In genomic region chr16:50273382-50273690, GRCh38 we compare ENCODE assay signal across 12 cellular contexts. TPM values are rescaled to one million over a fixed set of nuclear protein-coding genes. Genes with fewer than 3 reads are reported as not detected.
DNase-seq lines count a peak whose midpoint lies in the region; ATAC-seq and TF ChIP-seq lines count a peak whose summit lies in the region.
"Had no signal": no experiment of that assay in that cellular context is flagged by ENCODE, and none has a peak within 500 bp of the region (broad histone marks: within the 10 kb centered on the region; RNA-seq: fewer than 3 reads in every experiment).

No MANE protein-coding gene starts in this region.

- H3K27ac ChIP-seq in left lung (peak overlapping the region in 1 of 2 donors; percentile 89), esophagus squamous epithelium (peak overlapping the region in 1 of 4 donors; percentile 79)

- H3K9me3 ChIP-seq in left lung (no peaks in the 10 kb centered on the region), esophagus squamous epithelium (no peaks in the 10 kb centered on the region)

- TF ChIP-seq POLR2A in esophagus squamous epithelium (IDR thresholded peaks at IDR 0.05) = no peak

- H3K27me3 ChIP-seq in left lung = no peaks in the 10 kb centered on the region
- H3K27me3 ChIP-seq in esophagus squamous epithelium = no peaks in the 10 kb centered on the region

- no peaks in the 10 kb centered on the region for H3K27me3 Mint-ChIP-seq in stimulated activated naive CD8-positive, alpha-beta T cell treated with anti-CD3 and anti-CD28 coated beads, Interleukin-15, Interleukin-2, amounts not matched to agents 100 ng/mL and 50 ng/mL, for 24 hours
- H3K27me3 Mint-ChIP-seq in WTC11 (ENCODE audit: low read depth) = no peaks in the 10 kb centered on the region; the same call in 1 of the 2 replicates

- intact Hi-C loops in left lung (cut with DNase I) (no loop called here), esophagus squamous epithelium (cut with DNase I) (no loop called here)

- TF ChIP-seq CTCF in WTC11 (IDR thresholded peaks at IDR 0.05) = no peak
- no peak for TF ChIP-seq CTCF in left lung (IDR thresholded peaks at IDR 0.05)
- no peak for TF ChIP-seq CTCF in esophagus squamous epithelium (IDR thresholded peaks at IDR 0.05)

- H3K4me1 ChIP-seq in left lung (peaks cover 0 to 91% of the 10 kb centered on the region in 2 donors), esophagus squamous epithelium (peaks cover 0 to 50% (median 0%) of the 10 kb centered on the region in 3 donors)

- no peaks in the 10 kb centered on the region for H3K9me3 Mint-ChIP-seq in stimulated activated naive CD8-positive, alpha-beta T cell treated with anti-CD3 and anti-CD28 coated beads, Interleukin-15, Interleukin-2, amounts not matched to agents 100 ng/mL and 50 ng/mL, for 24 hours
- H3K9me3 Mint-ChIP-seq in WTC11 = peaks cover 2% of the 10 kb centered on the region

- POLR2A ChIA-PET in WTC11 (lab: Charles Lee) = no interaction called here

- CTCF ChIA-PET in WTC11 (lab: Charles Lee) = interaction anchor here (0.7 to 1.8 kb wide), 4 partner anchors 59 to 394 kb away, joined by 3 to 8 read pairs (median 5); no protein-coding TSS in a partner anchor

- no peak overlapping the region for H3K4me3 ChIP-seq in left lung
- no peak overlapping the region for H3K4me3 ChIP-seq in esophagus squamous epithelium

- DNase-seq in stimulated activated naive CD8-positive, alpha-beta T cell treated with anti-CD3 and anti-CD28 coated beads, Interleukin-15, Interleukin-2, amounts not matched to agents 100 U/mL and 50 U/mL, for 24 hours = no peak
- DNase-seq in WTC11 (ENCODE audit: low spot score) = no peak
- DNase-seq in left lung = peak; percentile 28 to 30
- DNase-seq in esophagus squamous epithelium (lab: John Stamatoyannopoulos, UW) = no peak
- DNase-seq in activated gamma-delta T cell treated with Interleukin-2 at 50 U/mL for 16 hours = no peak
- no peak for DNase-seq in amygdala (lab: John Stamatoyannopoulos, UW)
- DNase-seq: caudate nucleus, NCI-H1105, NCI-H2227 treated with DMSO at 0.1 percent for 48 hours had no signal

- H3K36me3 ChIP-seq in left lung (no peaks in the 10 kb centered on the region), esophagus squamous epithelium (peaks cover 0 to 25% (median 0%) of the 10 kb centered on the region in 3 donors)

- peak overlapping the region; percentile 91 for H3K4me3 Mint-ChIP-seq in stimulated activated naive CD8-positive, alpha-beta T cell treated with anti-CD3 and anti-CD28 coated beads, Interleukin-15, Interleukin-2, amounts not matched to agents 100 ng/mL and 50 ng/mL, for 24 hours
- H3K4me3 Mint-ChIP-seq in WTC11 = no peak overlapping the region

- peaks cover 27% of the 10 kb centered on the region for H3K36me3 Mint-ChIP-seq in stimulated activated naive CD8-positive, alpha-beta T cell treated with anti-CD3 and anti-CD28 coated beads, Interleukin-15, Interleukin-2, amounts not matched to agents 100 ng/mL and 50 ng/mL, for 24 hours (ENCODE audit: low read depth)
- H3K36me3 Mint-ChIP-seq in WTC11 = no peaks in the 10 kb centered on the region

- H3K27ac Mint-ChIP-seq in stimulated activated naive CD8-positive, alpha-beta T cell treated with anti-CD3 and anti-CD28 coated beads, Interleukin-15, Interleukin-2, amounts not matched to agents 100 ng/mL and 50 ng/mL, for 24 hours = peak overlapping the region; percentile 99
- H3K27ac Mint-ChIP-seq in WTC11 = peak overlapping the region; percentile 65; the same call in 1 of the 2 replicates

- H3K4me1 Mint-ChIP-seq in stimulated activated naive CD8-positive, alpha-beta T cell treated with anti-CD3 and anti-CD28 coated beads, Interleukin-15, Interleukin-2, amounts not matched to agents 100 ng/mL and 50 ng/mL, for 24 hours (ENCODE audit: low read depth) = peaks cover 97% of the 10 kb centered on the region
- no peaks in the 10 kb centered on the region for H3K4me1 Mint-ChIP-seq in WTC11

- 89% methylated on average over 2 of the region's 2 CpGs; no CpG with 5 or more reads in 1 of the 2 donors for WGBS in esophagus squamous epithelium, 2 donors

- no peak for ATAC-seq in stimulated activated naive CD8-positive, alpha-beta T cell treated with anti-CD3 and anti-CD28 coated beads, Interleukin-15, Interleukin-2, amounts not matched to agents 100 U/mL and 50 U/mL, for 24 hours
- no peak for ATAC-seq in WTC11
- no peak for ATAC-seq in left lung
- ATAC-seq in HG02970 (IDR thresholded peaks at IDR 0.05; ENCODE audit: low FRiP score, unreplicated experiment) = no peak
- ATAC-seq: SK-N-SH treated with all-trans-retinoic acid at 6 μM for 48 hours had no signal

TF ChIP-seq in WTC11, 78 proteins besides CTCF, POLR2A, EP300 and RAD21:
- TF ChIP-seq, protein P1, sequence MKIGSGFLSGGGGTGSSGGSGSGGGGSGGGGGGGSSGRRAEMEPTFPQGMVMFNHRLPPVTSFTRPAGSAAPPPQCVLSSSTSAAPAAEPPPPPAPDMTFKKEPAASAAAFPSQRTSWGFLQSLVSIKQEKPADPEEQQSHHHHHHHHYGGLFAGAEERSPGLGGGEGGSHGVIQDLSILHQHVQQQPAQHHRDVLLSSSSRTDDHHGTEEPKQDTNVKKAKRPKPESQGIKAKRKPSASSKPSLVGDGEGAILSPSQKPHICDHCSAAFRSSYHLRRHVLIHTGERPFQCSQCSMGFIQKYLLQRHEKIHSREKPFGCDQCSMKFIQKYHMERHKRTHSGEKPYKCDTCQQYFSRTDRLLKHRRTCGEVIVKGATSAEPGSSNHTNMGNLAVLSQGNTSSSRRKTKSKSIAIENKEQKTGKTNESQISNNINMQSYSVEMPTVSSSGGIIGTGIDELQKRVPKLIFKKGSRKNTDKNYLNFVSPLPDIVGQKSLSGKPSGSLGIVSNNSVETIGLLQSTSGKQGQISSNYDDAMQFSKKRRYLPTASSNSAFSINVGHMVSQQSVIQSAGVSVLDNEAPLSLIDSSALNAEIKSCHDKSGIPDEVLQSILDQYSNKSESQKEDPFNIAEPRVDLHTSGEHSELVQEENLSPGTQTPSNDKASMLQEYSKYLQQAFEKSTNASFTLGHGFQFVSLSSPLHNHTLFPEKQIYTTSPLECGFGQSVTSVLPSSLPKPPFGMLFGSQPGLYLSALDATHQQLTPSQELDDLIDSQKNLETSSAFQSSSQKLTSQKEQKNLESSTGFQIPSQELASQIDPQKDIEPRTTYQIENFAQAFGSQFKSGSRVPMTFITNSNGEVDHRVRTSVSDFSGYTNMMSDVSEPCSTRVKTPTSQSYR (CRISPR knock-in tag; IDR thresholded peaks at IDR 0.05) = no peak
- TF ChIP-seq CDX4 (CRISPR knock-in tag; IDR thresholded peaks at IDR 0.05; ENCODE audit: borderline replicate concordance) = no peak
- TF ChIP-seq FOXP1 (CRISPR knock-in tag; IDR thresholded peaks at IDR 0.05; ENCODE audit: borderline replicate concordance) = no peak
- TF ChIP-seq ELF4 (CRISPR knock-in tag; IDR thresholded peaks at IDR 0.05; ENCODE audit: low read depth) = no peak
- TF ChIP-seq, protein P2, sequence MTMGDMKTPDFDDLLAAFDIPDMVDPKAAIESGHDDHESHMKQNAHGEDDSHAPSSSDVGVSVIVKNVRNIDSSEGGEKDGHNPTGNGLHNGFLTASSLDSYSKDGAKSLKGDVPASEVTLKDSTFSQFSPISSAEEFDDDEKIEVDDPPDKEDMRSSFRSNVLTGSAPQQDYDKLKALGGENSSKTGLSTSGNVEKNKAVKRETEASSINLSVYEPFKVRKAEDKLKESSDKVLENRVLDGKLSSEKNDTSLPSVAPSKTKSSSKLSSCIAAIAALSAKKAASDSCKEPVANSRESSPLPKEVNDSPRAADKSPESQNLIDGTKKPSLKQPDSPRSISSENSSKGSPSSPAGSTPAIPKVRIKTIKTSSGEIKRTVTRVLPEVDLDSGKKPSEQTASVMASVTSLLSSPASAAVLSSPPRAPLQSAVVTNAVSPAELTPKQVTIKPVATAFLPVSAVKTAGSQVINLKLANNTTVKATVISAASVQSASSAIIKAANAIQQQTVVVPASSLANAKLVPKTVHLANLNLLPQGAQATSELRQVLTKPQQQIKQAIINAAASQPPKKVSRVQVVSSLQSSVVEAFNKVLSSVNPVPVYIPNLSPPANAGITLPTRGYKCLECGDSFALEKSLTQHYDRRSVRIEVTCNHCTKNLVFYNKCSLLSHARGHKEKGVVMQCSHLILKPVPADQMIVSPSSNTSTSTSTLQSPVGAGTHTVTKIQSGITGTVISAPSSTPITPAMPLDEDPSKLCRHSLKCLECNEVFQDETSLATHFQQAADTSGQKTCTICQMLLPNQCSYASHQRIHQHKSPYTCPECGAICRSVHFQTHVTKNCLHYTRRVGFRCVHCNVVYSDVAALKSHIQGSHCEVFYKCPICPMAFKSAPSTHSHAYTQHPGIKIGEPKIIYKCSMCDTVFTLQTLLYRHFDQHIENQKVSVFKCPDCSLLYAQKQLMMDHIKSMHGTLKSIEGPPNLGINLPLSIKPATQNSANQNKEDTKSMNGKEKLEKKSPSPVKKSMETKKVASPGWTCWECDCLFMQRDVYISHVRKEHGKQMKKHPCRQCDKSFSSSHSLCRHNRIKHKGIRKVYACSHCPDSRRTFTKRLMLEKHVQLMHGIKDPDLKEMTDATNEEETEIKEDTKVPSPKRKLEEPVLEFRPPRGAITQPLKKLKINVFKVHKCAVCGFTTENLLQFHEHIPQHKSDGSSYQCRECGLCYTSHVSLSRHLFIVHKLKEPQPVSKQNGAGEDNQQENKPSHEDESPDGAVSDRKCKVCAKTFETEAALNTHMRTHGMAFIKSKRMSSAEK (CRISPR knock-in tag; IDR thresholded peaks at IDR 0.05; ENCODE audit: borderline replicate concordance) = no peak

RNA-seq across cellular contexts. Expression of gene ADCY7, which starts 7.0 kb away (rescaled TPM):
- total RNA-seq in WTC11 (2021) (5.9 to 8.0 TPM (median 6.6 TPM) in 3 replicates), left lung (100 to 1,000 TPM in 1 of 2 donors, 10 to 100 TPM in 1; 77.6 to 116 TPM), esophagus squamous epithelium (10 to 100 TPM; 21.2 to 23.9 (median 23.3) TPM)

Comparison
In these comparisons a context has a peak if more than half of its experiments do, and no peak if none do; other contexts are left out.
1. DNase-seq: peak in left lung (2 of 2); none in stimulated activated naive CD8-positive, alpha-beta T cell treated with anti-CD3 and anti-CD28 coated beads, Interleukin-15, Interleukin-2, amounts not matched to agents 100 U/mL and 50 U/mL, for 24 hours (single experiment), WTC11 (single experiment), esophagus squamous epithelium (single experiment), activated gamma-delta T cell treated with Interleukin-2 at 50 U/mL for 16 hours (single experiment) and amygdala (0 of 56).